36 cellular contexts compared by ENCODE assay signal in the genomic region with DNA sequence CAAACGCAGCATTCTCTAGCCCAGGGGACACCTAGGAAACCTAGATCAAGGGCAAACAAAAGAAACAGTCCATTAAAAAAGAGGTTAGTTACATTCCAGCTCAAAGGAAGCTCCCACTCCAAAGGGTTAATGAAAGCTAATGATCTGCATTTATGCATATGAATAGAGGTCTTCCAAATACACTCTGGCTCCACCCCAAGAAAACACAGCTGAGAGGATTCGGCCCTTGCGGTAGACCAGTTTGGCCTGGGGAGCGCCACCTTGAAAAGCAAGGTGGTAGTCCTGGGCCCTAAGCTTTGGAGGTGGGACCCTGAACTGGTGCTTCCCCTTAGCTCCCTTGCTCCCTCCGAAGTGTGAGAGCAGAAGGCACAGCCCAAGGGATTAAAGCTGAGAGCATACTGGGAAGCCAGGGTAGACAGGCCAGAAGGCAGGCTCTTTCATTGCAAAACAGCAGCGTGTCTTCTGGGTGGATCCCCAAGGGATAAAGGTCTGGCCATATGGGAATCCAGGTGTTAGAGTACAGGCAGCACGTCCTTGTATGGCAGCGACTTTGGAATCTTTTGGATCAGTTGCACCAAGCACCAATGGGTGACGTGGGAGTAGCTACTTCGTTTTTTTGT. TPM values are rescaled to one million over a fixed set of nuclear protein-coding genes. Genes with fewer than 3 reads are reported as not detected.
DNase-seq lines count a peak whose midpoint lies in the region; TF ChIP-seq lines count a peak whose summit lies in the region.
"Had no signal": no experiment of that assay in that cellular context is flagged by ENCODE, and none has a peak within 500 bp of the region (broad histone marks: within the 10 kb centered on the region; RNA-seq: fewer than 3 reads in every experiment).

No MANE protein-coding gene starts in this region.

- TF ChIP-seq POLR2A in prostate gland (IDR thresholded peaks at IDR 0.05) = no peak

- no peak overlapping the region for H3K4me2 ChIP-seq in Karpas-422 (ENCODE audit: low read depth, low read length, poor library complexity, severe bottlenecking)
- H3K4me2 ChIP-seq: A549 had no signal

- H3K36me3 ChIP-seq in Karpas-422 (ENCODE audit: insufficient read depth, low read length) (no peaks in the 10 kb centered on the region), WERI-Rb-1 (peaks cover 23% of the 10 kb centered on the region), prostate gland (no peaks in the 10 kb centered on the region)
- H3K36me3 ChIP-seq: left lung, SJSA1, suprapubic skin had no signal

- no peaks in the 10 kb centered on the region for H3K4me1 ChIP-seq in Karpas-422 (ENCODE audit: low read length)
- no peaks in the 10 kb centered on the region for H3K4me1 ChIP-seq in prostate gland (replicated peaks)
- H3K4me1 ChIP-seq: left lung, parathyroid adenoma, SJSA1 had no signal

- H3K9me3 ChIP-seq in Karpas-422 (ENCODE audit: low read length) (no peaks in the 10 kb centered on the region), WERI-Rb-1 (ENCODE audit: severe bottlenecking) (no peaks in the 10 kb centered on the region), prostate gland (no peaks in the 10 kb centered on the region)
- H3K9me3 ChIP-seq: A549, left lung, SJSA1, suprapubic skin had no signal

- POLR2A ChIA-PET in GM10248 (lab: Yijun Ruan, JAX) = no interaction called here

- 70% methylated on average over 9 of the region's 10 CpGs for WGBS in prostate gland

- DNase-seq in DMS 273 treated with DMSO at 0.1 percent for 48 hours (lab: John Stamatoyannopoulos, UW) = peak; percentile 77
- peak; percentile 30 for DNase-seq in Karpas-422
- peak; percentile 90 for DNase-seq in WERI-Rb-1
- peak; percentile 9 for DNase-seq in iPS-NIHi11 (ENCODE audit: low spot score)
- DNase-seq in prostate gland (ENCODE audit: low spot score) = no peak
- no peak for DNase-seq in GM10248 (ENCODE audit: extremely low spot score)
- no peak for DNase-seq in GOT3 (lab: John Stamatoyannopoulos, UW)
- no peak for DNase-seq in globus pallidus (ENCODE audit: low spot score)
- DNase-seq: activated CD4-positive, alpha-beta T cell treated with anti-CD3 and anti-CD28 coated beads, Interleukin-2, amount 10 ng/mL, durations not matched to agents 24 days and 14 days; activated CD8-positive, alpha-beta memory T cell treated with anti-CD3 and anti-CD28 coated beads for 24 hours; activated T-cell treated with anti-CD3 and anti-CD28 coated beads for 4 hours; amniotic stem cell; CD8-positive, alpha-beta T cell; islet precursor cell; left lung; NCI-H1092 treated with DMSO at 0.1 percent for 48 hours; NCI-H2029; NCI-H2227 treated with DMSO at 0.1 percent for 48 hours; NCI-H774; stimulated activated naive CD4-positive, alpha-beta T cell treated with Interleukin-2 at 50 U/mL for 16 hours; T-helper 9 cell had no signal

- no peak overlapping the region for H2AFZ ChIP-seq in Karpas-422 (ENCODE audit: low read length)
- H2AFZ ChIP-seq: parathyroid adenoma had no signal

- H3K27ac ChIP-seq in Karpas-422 (ENCODE audit: low read length) (no peak overlapping the region), WERI-Rb-1 (peak overlapping the region; percentile 84), prostate gland (no peak overlapping the region)
- H3K27ac ChIP-seq: A549, left lung, parathyroid adenoma, RWPE1, SJSA1, skin epidermis, suprapubic skin, VCaP had no signal

- no peak overlapping the region for H3K9ac ChIP-seq in Karpas-422 (ENCODE audit: low read length)
- H3K9ac ChIP-seq: parathyroid adenoma had no signal

- no peaks in the 10 kb centered on the region for H3K9me2 ChIP-seq in Karpas-422 (replicated peaks; ENCODE audit: insufficient read depth, low read length)

- H3K79me2 ChIP-seq in Karpas-422 (ENCODE audit: low read length) = no peaks in the 10 kb centered on the region
- H3K79me2 ChIP-seq: parathyroid adenoma had no signal

- no peaks in the 10 kb centered on the region for H3K27me3 ChIP-seq in Karpas-422 (ENCODE audit: low read length)
- H3K27me3 ChIP-seq in WERI-Rb-1 (ENCODE audit: insufficient read depth, low read depth, severe bottlenecking) = peaks cover 10% of the 10 kb centered on the region
- no peaks in the 10 kb centered on the region for H3K27me3 ChIP-seq in prostate gland (replicated peaks; ENCODE audit: insufficient read depth)

- CTCF ChIA-PET in GM10248 (lab: Yijun Ruan, JAX) = interaction anchor here (1.2 to 2.6 kb wide), 6 partner anchors 9 to 889 kb away, joined by 3 to 21 read pairs (median 4); no protein-coding TSS in a partner anchor

- TF ChIP-seq CTCF in WERI-Rb-1 (IDR thresholded peaks at IDR 0.05; ENCODE audit: low read depth, low read length) (no peak), prostate gland (IDR thresholded peaks at IDR 0.05) (no peak), GM10248 (IDR thresholded peaks at IDR 0.05; ENCODE audit: control extremely low read depth, extremely low read depth, low read depth, missing control alignments) (no peak)

- H3K4me3 ChIP-seq in Karpas-422 (ENCODE audit: low read length) (no peak overlapping the region), WERI-Rb-1 (ENCODE audit: low read depth, low read length) (no peak overlapping the region; the same call in 1 of the 2 replicates), prostate gland (no peak overlapping the region)
- H3K4me3 ChIP-seq: A549, dorsolateral prefrontal cortex, left lung, SJSA1, skin epidermis, suprapubic skin had no signal

- no peaks in the 10 kb centered on the region for H4K20me1 ChIP-seq in Karpas-422 (ENCODE audit: insufficient read depth, low read depth, low read length)

- intact Hi-C loops in prostate gland (cut with DNase I) = no loop called here

RNA-seq across cellular contexts. Expression of gene GABRQ, which starts 3.7 kb away (rescaled TPM):
- not detected in 2 replicates for total RNA-seq in Karpas-422 (2014; rRNA removed; shearing (Covaris generic); ENCODE audit: low replicate concordance)
- 1 to 10 TPM in 1 of 2 donors, not detected in 1; 9.1 TPM for total RNA-seq in prostate gland
- total RNA-seq: activated CD4-positive, alpha-beta T cell treated with anti-CD3 and anti-CD28 coated beads, Interleukin-2, amount 10 ng/mL, durations not matched to agents 24 days and 14 days; B cell; CD8-positive, alpha-beta T cell; chondrocyte; fibroblast of lung; G401; left lung; myocyte; OCI-LY7 had no signal

RNA-seq across cellular contexts. Expression of gene MAGEA3, which starts 57.2 kb away (rescaled TPM):
- not detected in 2 replicates for total RNA-seq in Karpas-422 (2014; rRNA removed; shearing (Covaris generic); ENCODE audit: low replicate concordance)
- total RNA-seq in prostate gland = 10 to 100 TPM in 1 of 2 donors, not detected in 1; 10.1 TPM
- total RNA-seq: activated CD4-positive, alpha-beta T cell treated with anti-CD3 and anti-CD28 coated beads, Interleukin-2, amount 10 ng/mL, durations not matched to agents 24 days and 14 days; B cell; CD8-positive, alpha-beta T cell; chondrocyte; dorsolateral prefrontal cortex; fibroblast of lung; G401; left lung; myocyte; OCI-LY7; suprapubic skin; urinary bladder had no signal

Comparison
In these comparisons a context has a peak if more than half of its experiments do, and no peak if none do; other contexts are left out.
1. DNase-seq: peak in DMS 273 treated with DMSO at 0.1 percent for 48 hours (single experiment), Karpas-422 (single experiment), WERI-Rb-1 (single experiment) and iPS-NIHi11 (single experiment); none in prostate gland (single experiment), GM10248 (single experiment), GOT3 (single experiment) and globus pallidus (single experiment).